13 cellular contexts compared by ENCODE assay signal in the genomic region with DNA sequence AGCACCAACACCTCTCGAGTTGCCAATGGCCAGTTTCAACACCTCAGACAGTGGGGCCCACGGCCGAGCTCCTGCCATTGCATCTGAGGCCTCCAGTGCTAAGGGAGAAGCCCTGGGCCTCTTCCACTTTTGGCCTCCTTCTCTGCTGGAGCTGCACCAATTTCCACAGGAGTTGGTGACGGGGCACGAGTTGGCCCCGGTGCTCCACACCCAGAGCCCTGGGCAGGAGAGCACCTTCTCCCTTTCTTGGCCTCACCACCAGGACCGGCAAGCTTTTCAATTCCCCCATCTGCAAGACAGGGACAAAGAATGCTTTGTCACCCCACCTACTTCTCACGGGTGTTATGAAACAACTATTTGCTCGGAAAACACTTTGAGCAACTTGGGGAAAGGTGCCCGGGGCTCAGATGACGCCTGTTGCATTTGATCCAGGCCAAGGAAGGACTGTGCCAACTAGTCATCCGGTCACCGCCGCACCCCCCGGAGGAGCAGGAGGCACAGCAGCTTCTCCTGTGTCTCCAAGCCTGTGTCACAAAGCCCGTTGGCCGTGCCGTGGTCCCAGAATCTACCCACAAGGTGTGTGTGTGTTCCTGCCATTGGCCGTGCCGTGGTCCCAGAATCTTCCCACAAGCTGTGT. TPM values are rescaled to one million over a fixed set of nuclear protein-coding genes. Genes with fewer than 3 reads are reported as not detected.
DNase-seq lines count a peak whose midpoint lies in the region; ATAC-seq, FAIRE-seq and TF ChIP-seq lines count a peak whose summit lies in the region.
"Had no signal": no experiment of that assay in that cellular context is flagged by ENCODE, and none has a peak within 500 bp of the region (broad histone marks: within the 10 kb centered on the region; RNA-seq: fewer than 3 reads in every experiment).

No MANE protein-coding gene starts in this region.

- no peak overlapping the region for H3K4me3 ChIP-seq in LNCaP clone FGC (ENCODE audit: low read depth, low read length)
- no peak overlapping the region for H3K4me3 ChIP-seq in kidney (ENCODE audit: low read length in 2 of 2)

- H3K36me3 ChIP-seq in kidney (ENCODE audit: control insufficient read depth in 1 of 2, insufficient read depth in 2 of 2, low read length in 2 of 2), result no peaks in the 10 kb centered on the region

- no peaks in the 10 kb centered on the region for H3K9me3 Mint-ChIP-seq in stimulated activated naive B cell treated with anti-CD40 and anti-IgM and Interleukin-4, amounts not matched to agents 10 μg/mL and 1 μg/mL and 100 μg/mL, for 72 hours
- H3K9me3 Mint-ChIP-seq: nephron; stimulated activated naive CD8-positive, alpha-beta T cell treated with anti-CD3 and anti-CD28 coated beads, Interleukin-15, Interleukin-2, amounts not matched to agents 100 ng/mL and 50 ng/mL, for 24 hours had no signal

- peak overlapping the region in 1 of 2 donors; percentile 74 for H3K9ac ChIP-seq in kidney (ENCODE audit: low read length in 2 of 2)

- intact Hi-C loops in kidney (cut with DNase I), result loop anchor here (10.0 kb wide), 1 partner anchor 99 kb away; no protein-coding TSS in a partner anchor

- peak overlapping the region; percentile 84 to 97 for H3K27ac ChIP-seq in kidney (ENCODE audit: low read depth in 2 of 2, low read length in 2 of 2)

- DNase-seq in LNCaP clone FGC (ENCODE audit: low read depth) (peak; percentile 87), anterior cingulate cortex (lab: John Stamatoyannopoulos, UW) (peak in 30 of 58 donors; percentile 13 to 80 (median 26)), kidney (peak; percentile 90), SKM-1 (lab: John Stamatoyannopoulos, UW; ENCODE audit: unreplicated experiment) (no peak), T1000 (lab: John Stamatoyannopoulos, UW) (no peak), D341Med (ENCODE audit: low spot score) (no peak)
- DNase-seq in stimulated activated naive B cell treated with anti-CD40 and anti-IgM and Interleukin-4, amounts not matched to agents 10 μg/mL and 1 μg/mL and 100 μg/mL, for 72 hours, result no peak
- no peak for DNase-seq in activated T-cell treated with anti-CD3 and anti-CD28 coated beads, Interleukin-2, amount 50 U/mL, for 1 hour
- DNase-seq: activated CD4-positive, alpha-beta T cell treated with anti-CD3 and anti-CD28 coated beads for 1 hour; MV-4-11 had no signal

- H3K4me3 Mint-ChIP-seq in stimulated activated naive B cell treated with anti-CD40 and anti-IgM and Interleukin-4, amounts not matched to agents 10 μg/mL and 1 μg/mL and 100 μg/mL, for 72 hours, result peak overlapping the region in 1 of 2 donors; percentile 35
- H3K4me3 Mint-ChIP-seq: nephron; stimulated activated naive CD8-positive, alpha-beta T cell treated with anti-CD3 and anti-CD28 coated beads, Interleukin-15, Interleukin-2, amounts not matched to agents 100 ng/mL and 50 ng/mL, for 24 hours had no signal

- H3K27ac Mint-ChIP-seq in stimulated activated naive B cell treated with anti-CD40 and anti-IgM and Interleukin-4, amounts not matched to agents 10 μg/mL and 1 μg/mL and 100 μg/mL, for 72 hours, result peak overlapping the region; percentile 99

- H3K4me1 ChIP-seq in kidney (ENCODE audit: control insufficient read depth in 1 of 2, insufficient read depth in 1 of 2, low read depth in 1 of 2, low read length in 2 of 2), result peaks cover 55 to 69% of the 10 kb centered on the region in 2 donors

- no peak for FAIRE-seq in kidney (lab: Jason Lieb, UNC)
- FAIRE-seq: colon had no signal

- H3K36me3 Mint-ChIP-seq in stimulated activated naive B cell treated with anti-CD40 and anti-IgM and Interleukin-4, amounts not matched to agents 10 μg/mL and 1 μg/mL and 100 μg/mL, for 72 hours, result no peaks in the 10 kb centered on the region

- H3K27me3 Mint-ChIP-seq in stimulated activated naive B cell treated with anti-CD40 and anti-IgM and Interleukin-4, amounts not matched to agents 10 μg/mL and 1 μg/mL and 100 μg/mL, for 72 hours, result no peaks in the 10 kb centered on the region
- H3K27me3 Mint-ChIP-seq: stimulated activated naive CD8-positive, alpha-beta T cell treated with anti-CD3 and anti-CD28 coated beads, Interleukin-15, Interleukin-2, amounts not matched to agents 100 ng/mL and 50 ng/mL, for 24 hours had no signal

- TF ChIP-seq CTCF in LNCaP clone FGC (IDR thresholded peaks at IDR 0.05; ENCODE audit: control insufficient read depth, extremely low read depth, insufficient read depth) (no peak), kidney (IDR thresholded peaks at IDR 0.05; ENCODE audit: borderline replicate concordance, extremely low read depth, insufficient read depth) (no peak)

- H3K9me3 ChIP-seq in kidney (ENCODE audit: control insufficient read depth in 1 of 2, low read length in 2 of 2), result no peaks in the 10 kb centered on the region

- ATAC-seq in stimulated activated naive B cell treated with anti-CD40 and anti-IgM and Interleukin-4, amounts not matched to agents 10 μg/mL and 1 μg/mL and 100 μg/mL, for 72 hours (replicated peaks), result no peak

- H3K4me1 Mint-ChIP-seq in stimulated activated naive B cell treated with anti-CD40 and anti-IgM and Interleukin-4, amounts not matched to agents 10 μg/mL and 1 μg/mL and 100 μg/mL, for 72 hours, result peaks cover 0 to 37% of the 10 kb centered on the region in 2 donors

RNA-seq across cellular contexts. Expression of a gene that starts 55.2 kb away (rescaled TPM):
- total RNA-seq in kidney, result 102 TPM
- 96.4 TPM for polyA plus RNA-seq in kidney (ENCODE audit: insufficient read depth, low read depth, low replicate concordance)

Comparison
In these comparisons a context has a peak if more than half of its experiments do, and no peak if none do; other contexts are left out.
1. DNase-seq: peak in LNCaP clone FGC (single experiment), anterior cingulate cortex (30 of 58) and kidney (single experiment); none in stimulated activated naive B cell treated with anti-CD40 and anti-IgM and Interleukin-4, amounts not matched to agents 10 μg/mL and 1 μg/mL and 100 μg/mL, for 72 hours (single experiment), activated T-cell treated with anti-CD3 and anti-CD28 coated beads, Interleukin-2, amount 50 U/mL, for 1 hour (single experiment), SKM-1 (single experiment), T1000 (single experiment) and D341Med (single experiment).